Comparison of ENCODE assay signal across 14 cellular contexts in genomic region chr12:32089156-32089950, GRCh38. TPM values are rescaled to one million over a fixed set of nuclear protein-coding genes. Genes with fewer than 3 reads are reported as not detected.
DNase-seq lines count a peak whose midpoint lies in the region; ATAC-seq and TF ChIP-seq lines count a peak whose summit lies in the region.
"Had no signal": no experiment of that assay in that cellular context is flagged by ENCODE, and none has a peak within 500 bp of the region (broad histone marks: within the 10 kb centered on the region; RNA-seq: fewer than 3 reads in every experiment).

No MANE protein-coding gene starts in this region.

- no peak overlapping the region for H3K27ac Mint-ChIP-seq in GM23338
- no peak overlapping the region for H3K27ac Mint-ChIP-seq in endodermal cell
- H3K27ac Mint-ChIP-seq: memory B cell had no signal

- no peaks in the 10 kb centered on the region for H3K9me3 ChIP-seq in SJCRH30 (replicated peaks)
- H3K9me3 ChIP-seq in endodermal cell (ENCODE audit: control insufficient read depth, low read length): no peaks in the 10 kb centered on the region
- no peaks in the 10 kb centered on the region for H3K9me3 ChIP-seq in right cardiac atrium (ENCODE audit: control insufficient read depth, low read length)
- H3K9me3 ChIP-seq: MG63, thyroid gland had no signal

- intact Hi-C loops in left colon (cut with DNase I, micrococcal nuclease) (no loop called here), right cardiac atrium (cut with DNase I) (no loop called here)

- no peak overlapping the region for H3K9ac ChIP-seq in endodermal cell (ENCODE audit: extremely low read depth, low read length, poor library complexity, severe bottlenecking)

- ATAC-seq in GM23338: peak; percentile 47
- no peak for ATAC-seq in left colon
- no peak for ATAC-seq in right cardiac atrium

- no peaks in the 10 kb centered on the region for H3K36me3 Mint-ChIP-seq in GM23338 (ENCODE audit: low read depth)
- H3K36me3 Mint-ChIP-seq in endodermal cell (ENCODE audit: low read depth): no peaks in the 10 kb centered on the region
- H3K36me3 Mint-ChIP-seq: memory B cell had no signal

- no peak overlapping the region for H3K27ac ChIP-seq in GM23338 (ENCODE audit: low read depth)
- no peak overlapping the region for H3K27ac ChIP-seq in SJCRH30
- peak overlapping the region; percentile 32 for H3K27ac ChIP-seq in endodermal cell (ENCODE audit: low read depth, low read length)
- no peak overlapping the region for H3K27ac ChIP-seq in right cardiac atrium (ENCODE audit: low read length)
- H3K27ac ChIP-seq: thyroid gland had no signal

- no peaks in the 10 kb centered on the region for H3K79me2 ChIP-seq in GM23338 (replicated peaks; ENCODE audit: insufficient read depth)

- H3K4me3 Mint-ChIP-seq in GM23338 (no peak overlapping the region), endodermal cell (no peak overlapping the region)
- H3K4me3 Mint-ChIP-seq: memory B cell had no signal

- WGBS in endodermal cell (ENCODE audit: insufficient coverage in 1 of 2, insufficient read length in 1 of 2), 2 experiments: 81 to 84% methylated on average over 8 of the region's 8 CpGs
- 84% methylated on average over 8 of the region's 8 CpGs for WGBS in right cardiac atrium

- no peak overlapping the region for H3K4me3 ChIP-seq in GM23338
- H3K4me3 ChIP-seq in SJCRH30: no peak overlapping the region
- no peak overlapping the region for H3K4me3 ChIP-seq in endodermal cell (ENCODE audit: low read length)
- H3K4me3 ChIP-seq in right cardiac atrium (ENCODE audit: low read length): no peak overlapping the region
- H3K4me3 ChIP-seq: MG63, thyroid gland had no signal

- no peaks in the 10 kb centered on the region; the same call in 1 of the 2 replicates for H3F3A ChIP-seq in GM23338 (replicated peaks; ENCODE audit: low read depth)

- H3K27me3 Mint-ChIP-seq in GM23338 (ENCODE audit: insufficient read depth, low read depth, poor library complexity) (peaks cover 14% of the 10 kb centered on the region), endodermal cell (ENCODE audit: insufficient read depth) (no peaks in the 10 kb centered on the region)
- H3K27me3 Mint-ChIP-seq: memory B cell had no signal

- H3K4me1 ChIP-seq in GM23338 (ENCODE audit: insufficient read depth) (peaks cover 17% of the 10 kb centered on the region), SJCRH30 (peaks cover 7% of the 10 kb centered on the region), endodermal cell (ENCODE audit: control insufficient read depth, insufficient read depth, low read length) (no peaks in the 10 kb centered on the region), right cardiac atrium (ENCODE audit: control insufficient read depth, insufficient read depth, low read length) (no peaks in the 10 kb centered on the region)
- H3K4me1 ChIP-seq: thyroid gland had no signal

- no peak for TF ChIP-seq CTCF in GM23338 (conservative IDR thresholded peaks at IDR 0.05; ENCODE audit: low read depth in 2 of 2)
- no peak for TF ChIP-seq CTCF in endodermal cell (conservative IDR thresholded peaks at IDR 0.05)

- H3K9me3 Mint-ChIP-seq in GM23338 (no peaks in the 10 kb centered on the region; the same call in 2 of the 3 replicates), endodermal cell (peaks cover 4% of the 10 kb centered on the region)
- H3K9me3 Mint-ChIP-seq: memory B cell had no signal

- H3K27me3 ChIP-seq in GM23338 (ENCODE audit: insufficient read depth) (no peaks in the 10 kb centered on the region), SJCRH30 (no peaks in the 10 kb centered on the region), endodermal cell (ENCODE audit: control insufficient read depth, insufficient read depth, low read length, poor library complexity, severe bottlenecking) (no peaks in the 10 kb centered on the region), right cardiac atrium (ENCODE audit: control insufficient read depth, insufficient read depth) (no peaks in the 10 kb centered on the region)
- H3K27me3 ChIP-seq: MG63, thyroid gland had no signal

- peaks cover 10% of the 10 kb centered on the region for H3K4me1 Mint-ChIP-seq in GM23338
- peaks cover 5% of the 10 kb centered on the region for H3K4me1 Mint-ChIP-seq in endodermal cell
- H3K4me1 Mint-ChIP-seq: memory B cell had no signal

- no peaks in the 10 kb centered on the region; the same call in 1 of the 2 replicates for H3K36me3 ChIP-seq in GM23338 (ENCODE audit: insufficient read depth)
- H3K36me3 ChIP-seq in SJCRH30: no peaks in the 10 kb centered on the region
- no peaks in the 10 kb centered on the region for H3K36me3 ChIP-seq in endodermal cell (ENCODE audit: control insufficient read depth, insufficient read depth, low read length)
- H3K36me3 ChIP-seq: MG63, thyroid gland had no signal

- H3K9me2 ChIP-seq in GM23338 (ENCODE audit: insufficient read depth): no peaks in the 10 kb centered on the region

- H4K20me1 ChIP-seq in GM23338 (replicated peaks; ENCODE audit: insufficient read depth): no peaks in the 10 kb centered on the region

- H3K4me2 ChIP-seq in GM23338: no peak overlapping the region

- peak overlapping the region; percentile 72; the same call in 1 of the 2 replicates for H2AFZ ChIP-seq in GM23338

- peak; percentile 14 for DNase-seq in AG08395 (ENCODE audit: low spot score)
- DNase-seq in GM23338 (ENCODE audit: low spot score): no peak
- peak; percentile 28 to 57 for DNase-seq in SJCRH30
- DNase-seq in endodermal cell: no peak
- DNase-seq in GDM1 (lab: John Stamatoyannopoulos, UW): no peak
- DNase-seq in left colon: no peak
- DNase-seq in occipital lobe (lab: John Stamatoyannopoulos, UW): no peak
- no peak for DNase-seq in right cardiac atrium
- DNase-seq: ACHN; MG63; NK-92 treated with Interleukin-12 subunit alpha and Interleukin-12 subunit beta, amount 100 ng/mL, for 24 hours; stimulated activated CD4-positive, alpha-beta T cell treated with anti-CD3 and anti-CD28 coated beads, Interleukin-4, amount 100 ng/mL, for 4 hours; thyroid gland had no signal

TF ChIP-seq in GM23338, 12 proteins besides CTCF, POLR2A, EP300 and RAD21 (continues in another document):
- no peak for TF ChIP-seq REST (IDR thresholded peaks at IDR 0.05; ENCODE audit: unreplicated experiment)
- no peak for TF ChIP-seq POLR2AphosphoS5 (IDR thresholded peaks at IDR 0.05; ENCODE audit: low read depth)
- TF ChIP-seq STAT1 (IDR thresholded peaks at IDR 0.05; ENCODE audit: unreplicated experiment): no peak

RNA-seq across cellular contexts. Expression of gene BICD1, which starts 17.3 kb away (rescaled TPM):
- 76.4 and 83.6 TPM in 2 replicates for total RNA-seq in GM23338 (2014; rRNA removed; shearing (Covaris generic))
- polyA plus RNA-seq in GM23338 (2016; fragmentation: Nextera tagmentation; extraction: Ambion mirVana) (46.3 and 59.3 TPM in 2 replicates), right cardiac atrium (3.1 TPM)
- 8.5 and 10.8 TPM in 2 replicates for total RNA-seq in SJCRH30 (2014; rRNA removed; shearing (Covaris generic))
- total RNA-seq in endodermal cell (100 to 1,000 TPM in 1 of 2 donors, 10 to 100 TPM in 1; 56.0 to 101 TPM), left colon (1 to 10 TPM; 3.0 to 5.0 TPM), occipital lobe (52.1 TPM), right cardiac atrium (10 to 100 TPM in 1 of 4 donors, 1 to 10 TPM in 3; 6.9 to 12.8 (median 9.4) TPM)
- 24.8 TPM for polyA plus RNA-seq in endodermal cell (2013, experiment 1 of 2)
- 21.9 TPM for polyA plus RNA-seq in endodermal cell (2013, experiment 2 of 2)

Comparison
In these comparisons a context has a peak if more than half of its experiments do, and no peak if none do; other contexts are left out.
1. DNase-seq: peak in AG08395 (single experiment) and SJCRH30 (2 of 2); none in GM23338 (single experiment), endodermal cell (single experiment), GDM1 (single experiment), left colon (0 of 2), occipital lobe (single experiment) and right cardiac atrium (0 of 3).